8 cellular contexts compared by ENCODE assay signal in the genomic region with DNA sequence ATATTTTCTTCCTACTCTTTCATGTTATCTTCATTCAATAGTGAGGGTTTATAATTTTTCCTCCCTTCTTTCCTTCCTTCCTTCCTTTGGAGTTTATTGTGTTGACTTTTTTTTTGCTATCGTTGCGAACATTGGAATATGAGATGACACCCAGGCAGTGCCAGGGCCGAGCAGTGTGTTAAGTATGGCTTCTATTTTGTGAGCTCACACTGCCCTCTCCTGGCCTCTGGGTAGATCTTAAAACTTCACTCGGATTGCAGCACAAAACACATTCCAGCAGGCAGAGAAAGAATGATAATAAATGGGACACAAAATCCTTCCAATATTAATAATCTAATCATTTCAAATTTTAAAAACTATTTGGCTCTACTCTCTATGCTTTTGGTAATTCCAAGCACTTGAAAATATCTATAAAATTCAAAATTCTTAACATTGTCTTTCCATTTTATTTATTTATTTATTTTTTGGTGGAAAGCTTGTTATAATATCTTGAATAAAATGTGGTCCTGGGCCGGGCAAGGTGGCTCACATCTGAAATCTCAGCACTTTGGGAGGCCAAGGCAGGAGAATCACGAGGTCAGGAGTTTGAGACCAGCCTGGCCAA.
A peak's percentile ranks its signal among the peaks of the same experiment; 100 is the strongest.
DNase-seq lines count a peak whose midpoint lies in the region; ATAC-seq and TF ChIP-seq lines count a peak whose summit lies in the region.

No MANE protein-coding gene starts in this region.

- peaks cover 2% of the 10 kb centered on the region for H3K9me3 Mint-ChIP-seq in neural crest cell

- H3K4me2 ChIP-seq in OCI-LY7 (ENCODE audit: low read length) (no peak overlapping the region), fibroblast of lung (ENCODE audit: extremely low read depth, insufficient read depth, low read length) (no peak overlapping the region)

- H3K9me3 ChIP-seq in OCI-LY7 (ENCODE audit: low read length) (no peaks in the 10 kb centered on the region), fibroblast of lung (ENCODE audit: control insufficient read depth, insufficient read depth, low read depth, low read length) (no peaks in the 10 kb centered on the region)

- H3K4me1 Mint-ChIP-seq in neural crest cell = no peaks in the 10 kb centered on the region

- intact Hi-C loops in OCI-LY7 (cut with micrococcal nuclease; ENCODE audit: unreplicated experiment) = loop anchor here (1.0 to 2.0 kb wide), 5 partner anchors 299 to 565 kb away; no protein-coding TSS in a partner anchor

- H3K79me2 ChIP-seq in OCI-LY7 (ENCODE audit: insufficient read depth, low read depth, low read length) (no peaks in the 10 kb centered on the region), fibroblast of lung (ENCODE audit: control insufficient read depth, insufficient read depth, low read length) (no peaks in the 10 kb centered on the region)

- ATAC-seq in GM19023 (IDR thresholded peaks at IDR 0.05; ENCODE audit: unreplicated experiment) = peak; percentile 58

- no TSS peak for BruUV-seq in OCI-LY7 (replicated peaks; lab: Mats Ljungman, UMichigan)

- H3K27ac ChIP-seq in OCI-LY7 (ENCODE audit: low read depth, low read length, poor library complexity, severe bottlenecking) (no peak overlapping the region), fibroblast of lung (ENCODE audit: insufficient read depth, low read length) (no peak overlapping the region), substantia nigra (ENCODE audit: low read depth, low read length, poor library complexity, severe bottlenecking) (no peak overlapping the region)

- TF ChIP-seq CTCF in OCI-LY7 (conservative IDR thresholded peaks at IDR 0.05; ENCODE audit: low read length) (peak; percentile 86), fibroblast of lung (conservative IDR thresholded peaks at IDR 0.05 in 1 of 2, IDR thresholded peaks at IDR 0.05 in 1 of 2; ENCODE audit: low read depth in 1 of 2, low read length in 2 of 2) (peak; percentile 65 to 68), neural crest cell (conservative IDR thresholded peaks at IDR 0.05) (peak; percentile 87)

- H3K36me3 Mint-ChIP-seq in neural crest cell (ENCODE audit: low read depth) = no peaks in the 10 kb centered on the region

- POLR2A ChIA-PET in OCI-LY7 (lab: Charles Lee) = interaction anchor here (0.9 kb wide), 1 partner anchor 35 kb away, joined by 3 read pairs; no protein-coding TSS in a partner anchor

- DNase-seq in AG08396 (ENCODE audit: low spot score) = peak; percentile 61
- DNase-seq in HT1080 (ENCODE audit: low read depth) = peak; percentile 70
- DNase-seq in OCI-LY7 (ENCODE audit: low spot score) = peak; percentile 76
- peak; percentile 37 for DNase-seq in activated T-cell treated with anti-CD3 and anti-CD28 coated beads for 48 hours (ENCODE audit: low read depth)
- peak; percentile 56 to 82 for DNase-seq in fibroblast of lung (ENCODE audit: low read depth in 2 of 2)
- DNase-seq in neural crest cell (ENCODE audit: low read depth, low spot score) = peak; percentile 59
- DNase-seq in substantia nigra (lab: John Stamatoyannopoulos, UW) = peak in 44 of 49 donors; percentile 2 to 83 (median 52)

- H3K4me3 ChIP-seq in OCI-LY7 (ENCODE audit: low read depth, low read length, poor library complexity, severe bottlenecking) = no peak overlapping the region
- H3K4me3 ChIP-seq in fibroblast of lung (replicated peaks in 1 of 4; ENCODE audit: control extremely low read depth in 1 of 4, insufficient read depth in 1 of 4, low read depth in 3 of 4, low read length in 4 of 4) = no peak overlapping the region

- no peaks in the 10 kb centered on the region for H3K9me2 ChIP-seq in OCI-LY7 (ENCODE audit: insufficient read depth, low read length)

- H4K20me1 ChIP-seq in OCI-LY7 (ENCODE audit: insufficient read depth, low read length) = no peaks in the 10 kb centered on the region
- no peaks in the 10 kb centered on the region for H4K20me1 ChIP-seq in fibroblast of lung (ENCODE audit: control insufficient read depth, extremely low read depth, insufficient read depth, low read length)

- H3K9ac ChIP-seq in fibroblast of lung (ENCODE audit: insufficient read depth, low read length) = no peak overlapping the region

- peaks cover 5% of the 10 kb centered on the region for H3K4me1 ChIP-seq in OCI-LY7 (ENCODE audit: insufficient read depth, low read length, poor library complexity, severe bottlenecking)
- no peaks in the 10 kb centered on the region for H3K4me1 ChIP-seq in fibroblast of lung (ENCODE audit: control insufficient read depth, extremely low read depth, insufficient read depth, low read length)

- H2AFZ ChIP-seq in OCI-LY7 (ENCODE audit: low read length) (no peak overlapping the region), fibroblast of lung (ENCODE audit: low read length) (no peak overlapping the region)

- H3K36me3 ChIP-seq in OCI-LY7 (ENCODE audit: insufficient read depth, low read length) (no peaks in the 10 kb centered on the region), fibroblast of lung (ENCODE audit: control insufficient read depth, insufficient read depth, low read length) (no peaks in the 10 kb centered on the region)

- no peak overlapping the region for H3K4me3 Mint-ChIP-seq in neural crest cell

- CTCF ChIA-PET in OCI-LY7 (lab: Charles Lee; ENCODE audit: unreplicated experiment) = no interaction called here

- peaks cover 6% of the 10 kb centered on the region for H3K27me3 Mint-ChIP-seq in neural crest cell (ENCODE audit: low read depth)

- H3K27me3 ChIP-seq in fibroblast of lung (ENCODE audit: control insufficient read depth, insufficient read depth, low read length) = no peaks in the 10 kb centered on the region

- no peak overlapping the region for H3K27ac Mint-ChIP-seq in neural crest cell (ENCODE audit: unreplicated experiment)
